ENCODE assay signal across 18 cellular contexts in genomic region chr3:134388748-134389485, GRCh38. TPM values are rescaled to one million over a fixed set of nuclear protein-coding genes. Genes with fewer than 3 reads are reported as not detected.
"Had no signal": no experiment of that assay in that cellular context is flagged by ENCODE, and none has a peak within 500 bp of the region (broad histone marks: within the 10 kb centered on the region; RNA-seq: fewer than 3 reads in every experiment).

No MANE protein-coding gene starts in this region.

- H3K27me3 ChIP-seq: body of pancreas, right lobe of liver, testis had no signal

- H3K9me3 Mint-ChIP-seq: activated CD8-positive, alpha-beta T cell treated with anti-CD3 and anti-CD28 coated beads for 36 hours; activated naive CD4-positive, alpha-beta T cell treated with anti-CD3 and anti-CD28 coated beads, Interleukin-2, amount 10 ng/mL, durations not matched to agents 7 days and 5 days; activated T-helper 1 cell treated with anti-CD3 and anti-CD28 coated beads, Interleukin-12 subunit alpha, Interleukin-12 subunit beta, Interleukin-2, Interleukin-4 antibody, amounts not matched to agents 30 ng/mL and 10 ng/mL and 1 ng/mL, durations not matched to agents 14 hours and 24 hours and 36 hours; natural killer cell treated with Interleukin-12 subunit alpha and Interleukin-12 subunit beta and Interleukin-15 and Interleukin-18, amount 100 ng/mL, for 72 hours; T-cell had no signal

- H3K4me1 ChIP-seq: body of pancreas, psoas muscle, right lobe of liver had no signal

- H3K27ac ChIP-seq: body of pancreas, psoas muscle, right lobe of liver, testis had no signal

- H3K9me3 ChIP-seq: body of pancreas, psoas muscle, right lobe of liver, testis had no signal

- ATAC-seq: activated CD8-positive, alpha-beta T cell treated with anti-CD3 and anti-CD28 coated beads for 36 hours; body of pancreas; esophagus mucosa; left lobe of liver; psoas muscle; T-cell had no signal

- H3K4me3 ChIP-seq: body of pancreas, psoas muscle, right lobe of liver, spleen, testis had no signal

- H3K4me3 Mint-ChIP-seq: activated CD8-positive, alpha-beta T cell treated with anti-CD3 and anti-CD28 coated beads for 36 hours; activated naive CD4-positive, alpha-beta T cell treated with anti-CD3 and anti-CD28 coated beads, Interleukin-2, amount 10 ng/mL, durations not matched to agents 7 days and 5 days; activated T-helper 1 cell treated with anti-CD3 and anti-CD28 coated beads, Interleukin-12 subunit alpha, Interleukin-12 subunit beta, Interleukin-2, Interleukin-4 antibody, amounts not matched to agents 30 ng/mL and 10 ng/mL and 1 ng/mL, durations not matched to agents 14 hours and 24 hours and 36 hours; natural killer cell treated with Interleukin-12 subunit alpha and Interleukin-12 subunit beta and Interleukin-15 and Interleukin-18, amount 100 ng/mL, for 72 hours; T-cell had no signal

- H3K27ac Mint-ChIP-seq: activated CD8-positive, alpha-beta T cell treated with anti-CD3 and anti-CD28 coated beads for 36 hours; activated naive CD4-positive, alpha-beta T cell treated with anti-CD3 and anti-CD28 coated beads, Interleukin-2, amount 10 ng/mL, durations not matched to agents 7 days and 5 days; activated T-helper 1 cell treated with anti-CD3 and anti-CD28 coated beads, Interleukin-12 subunit alpha, Interleukin-12 subunit beta, Interleukin-2, Interleukin-4 antibody, amounts not matched to agents 30 ng/mL and 10 ng/mL and 1 ng/mL, durations not matched to agents 14 hours and 24 hours and 36 hours; natural killer cell treated with Interleukin-12 subunit alpha and Interleukin-12 subunit beta and Interleukin-15 and Interleukin-18, amount 100 ng/mL, for 72 hours; T-cell had no signal

- DNase-seq: activated CD8-positive, alpha-beta memory T cell treated with anti-CD3 and anti-CD28 coated beads, Interleukin-2, amount 50 U/mL, for 4 hours; activated CD8-positive, alpha-beta T cell treated with anti-CD3 and anti-CD28 coated beads for 36 hours; activated naive CD4-positive, alpha-beta T cell treated with anti-CD3 and anti-CD28 coated beads, Interleukin-2, amount 10 ng/mL, durations not matched to agents 7 days and 5 days; body of pancreas; cerebellar nuclear complex; occipital lobe; psoas muscle; right lobe of liver; spleen; stimulated activated CD4-positive, alpha-beta T cell treated with anti-CD3 and anti-CD28 coated beads, Interleukin-1b, Interleukin-23, amount 100 ng/mL, for 48 hours; stimulated activated naive CD4-positive, alpha-beta T cell; T-cell; T1000; testis had no signal

- H3K36me3 Mint-ChIP-seq: activated naive CD4-positive, alpha-beta T cell treated with anti-CD3 and anti-CD28 coated beads, Interleukin-2, amount 10 ng/mL, durations not matched to agents 7 days and 5 days; natural killer cell treated with Interleukin-12 subunit alpha and Interleukin-12 subunit beta and Interleukin-15 and Interleukin-18, amount 100 ng/mL, for 72 hours; T-cell had no signal

- H3K36me3 ChIP-seq: right lobe of liver, spleen had no signal

- H3K4me1 Mint-ChIP-seq: activated naive CD4-positive, alpha-beta T cell treated with anti-CD3 and anti-CD28 coated beads, Interleukin-2, amount 10 ng/mL, durations not matched to agents 7 days and 5 days; T-cell had no signal

RNA-seq across cellular contexts. Expression of gene AMOTL2, which starts 14.7 kb away (rescaled TPM):
- total RNA-seq: activated CD8-positive, alpha-beta T cell treated with anti-CD3 and anti-CD28 coated beads for 36 hours; activated T-helper 1 cell treated with anti-CD3 and anti-CD28 coated beads, Interleukin-12 subunit alpha, Interleukin-12 subunit beta, Interleukin-2, Interleukin-4 antibody, amounts not matched to agents 30 ng/mL and 10 ng/mL and 1 ng/mL, durations not matched to agents 14 hours and 24 hours and 36 hours; natural killer cell treated with Interleukin-12 subunit alpha and Interleukin-12 subunit beta and Interleukin-15 and Interleukin-18, amount 100 ng/mL, for 72 hours had no signal
